ENCODE assay signal across 9 cellular contexts in the genomic region with DNA sequence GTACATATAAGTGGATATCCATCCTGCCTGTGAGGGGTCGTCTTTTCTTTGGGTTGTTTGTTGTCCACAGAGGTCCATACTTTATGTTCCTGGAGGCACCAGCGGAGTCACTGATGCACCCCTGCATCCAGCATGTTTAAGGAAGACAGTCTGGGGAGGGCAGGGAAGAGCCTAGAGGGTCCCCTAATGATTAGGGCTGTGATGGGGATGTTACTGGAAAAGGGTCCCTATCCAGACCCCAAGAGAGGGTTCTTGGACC. TPM values are rescaled to one million over a fixed set of nuclear protein-coding genes. Genes with fewer than 3 reads are reported as not detected.
A peak's percentile ranks its signal among the peaks of the same experiment; 100 is the strongest.
DNase-seq lines count a peak whose midpoint lies in the region; ATAC-seq and TF ChIP-seq lines count a peak whose summit lies in the region.
"Not testable (repeated sequence)": the region's sequence is repeated elsewhere in the genome, so short reads cannot be mapped to it uniquely, and the experiment has no call there.
"Had no signal": no experiment of that assay in that cellular context is flagged by ENCODE, and none has a peak within 500 bp of the region (broad histone marks: within the 10 kb centered on the region; RNA-seq: fewer than 3 reads in every experiment).

No MANE protein-coding gene starts in this region.

- not testable (repeated sequence) for TF ChIP-seq POLR2A in right lobe of liver (IDR thresholded peaks at IDR 0.05)

- not testable (repeated sequence) for H2BK15ac ChIP-seq in neuronal stem cell (ENCODE audit: low read length)

- peak overlapping the region in 7 of 8 donors; percentile 86 to 100 (median 98) for H3K27ac Mint-ChIP-seq in CD8-positive, alpha-beta memory T cell
- peak overlapping the region; percentile 100 for H3K27ac Mint-ChIP-seq in activated B cell treated with CpG ODN at 0.5 μM for 24 hours
- H3K27ac Mint-ChIP-seq in activated naive CD4-positive, alpha-beta T cell treated with anti-CD3 and anti-CD28 coated beads, Interleukin-2, amount 50 U/mL, for 24 hours = peak overlapping the region; percentile 8

- not testable (repeated sequence) for H3K27ac ChIP-seq in CD8-positive, alpha-beta memory T cell (ENCODE audit: low read depth, low read length); duodenal mucosa (ENCODE audit: low read depth, low read length); neuronal stem cell (replicated peaks; ENCODE audit: low read length)
- peak overlapping the region in 1 of 3 donors; percentile 92 for H3K27ac ChIP-seq in right lobe of liver

- not testable (repeated sequence) for H3K79me1 ChIP-seq in neuronal stem cell (ENCODE audit: low read depth, low read length)

- not testable (repeated sequence) for H2AK5ac ChIP-seq in neuronal stem cell (ENCODE audit: low read depth, low read length)

- CTCF ChIA-PET in CD8-positive, alpha-beta memory T cell (lab: Charles Lee) = interaction anchor here (1.0 to 2.7 kb wide), 2 partner anchors 16 to 37 kb away, joined by 3 to 8 read pairs; no protein-coding TSS in a partner anchor
- CTCF ChIA-PET in activated B cell treated with CpG ODN at 0.5 μM for 24 hours (lab: Charles Lee) = interaction anchor here (1.1 kb wide), 1 partner anchor 16 kb away, joined by 3 read pairs; no protein-coding TSS in a partner anchor

- not testable (repeated sequence) for H4K20me1 ChIP-seq in Loucy (ENCODE audit: insufficient read depth, low read length, poor library complexity, severe bottlenecking)

- not testable (repeated sequence) for H3K27me3 Mint-ChIP-seq in CD8-positive, alpha-beta memory T cell; activated B cell treated with CpG ODN at 0.5 μM for 24 hours; activated naive CD4-positive, alpha-beta T cell treated with anti-CD3 and anti-CD28 coated beads, Interleukin-2, amount 50 U/mL, for 24 hours

- H3K23ac ChIP-seq in neuronal stem cell (ENCODE audit: low read depth, low read length, poor library complexity) = not testable (repeated sequence)

- peaks cover 18 to 33% (median 32%) of the 10 kb centered on the region in 3 donors for H3K4me1 Mint-ChIP-seq in CD8-positive, alpha-beta memory T cell
- H3K4me1 Mint-ChIP-seq in activated B cell treated with CpG ODN at 0.5 μM for 24 hours = peaks cover 31% of the 10 kb centered on the region
- peaks cover 21% of the 10 kb centered on the region for H3K4me1 Mint-ChIP-seq in activated naive CD4-positive, alpha-beta T cell treated with anti-CD3 and anti-CD28 coated beads, Interleukin-2, amount 50 U/mL, for 24 hours

- not testable (repeated sequence) for DNase-seq in CD8-positive, alpha-beta memory T cell; activated B cell treated with CpG ODN at 0.5 μM for 24 hours; right lobe of liver; neuronal stem cell (ENCODE audit: low spot score)

- not testable (repeated sequence) for H3K4ac ChIP-seq in neuronal stem cell (ENCODE audit: low read length)

- ATAC-seq in activated B cell treated with CpG ODN at 0.5 μM for 24 hours (ENCODE audit: low read depth); right lobe of liver: not testable (repeated sequence)

- H3K27me3 ChIP-seq in CD8-positive, alpha-beta memory T cell (ENCODE audit: insufficient read depth, low read length, poor library complexity, severe bottlenecking); Loucy (ENCODE audit: insufficient read depth, low read length, poor library complexity, severe bottlenecking); duodenal mucosa (ENCODE audit: control insufficient read depth in 1 of 2, insufficient read depth in 2 of 2, low read length in 2 of 2); right lobe of liver; neuronal stem cell (ENCODE audit: control insufficient read depth in 3 of 3, insufficient read depth in 3 of 3, low read depth in 1 of 3, low read length in 3 of 3): not testable (repeated sequence)

- H3K9me2 ChIP-seq in Loucy (replicated peaks; ENCODE audit: low read depth, low read length) = not testable (repeated sequence)

- not testable (repeated sequence) for H4K8ac ChIP-seq in neuronal stem cell (ENCODE audit: low read depth, low read length)

- H3K36me3 ChIP-seq in CD8-positive, alpha-beta memory T cell (ENCODE audit: insufficient read depth, low read length); Loucy (ENCODE audit: insufficient read depth, low read length); duodenal mucosa (ENCODE audit: control insufficient read depth in 1 of 2, insufficient read depth in 2 of 2, low read length in 2 of 2); right lobe of liver; neuronal stem cell (replicated peaks in 1 of 2; ENCODE audit: control insufficient read depth in 2 of 2, insufficient read depth in 2 of 2, low read length in 2 of 2): not testable (repeated sequence)

- not testable (repeated sequence) for H2BK12ac ChIP-seq in neuronal stem cell (ENCODE audit: low read length)

- POLR2A ChIA-PET in CD8-positive, alpha-beta memory T cell (lab: Charles Lee) = not testable (repeated sequence)
- POLR2A ChIA-PET in activated B cell treated with CpG ODN at 0.5 μM for 24 hours (lab: Charles Lee) = interaction anchor here (1.1 to 2.5 kb wide), 5 partner anchors 8 to 38 kb away, joined by 4 to 40 read pairs (median 8); partner anchors contain the start of gene KRCC1

- peak overlapping the region; percentile 80 for H3K4me2 ChIP-seq in Loucy (ENCODE audit: low read depth, low read length, poor library complexity, severe bottlenecking)
- not testable (repeated sequence) for H3K4me2 ChIP-seq in neuronal stem cell (ENCODE audit: insufficient read depth, low read length, poor library complexity, severe bottlenecking)

- not testable (repeated sequence) for H3K9ac ChIP-seq in Loucy (ENCODE audit: low read depth, low read length, poor library complexity, severe bottlenecking); neuronal stem cell (ENCODE audit: low read depth, low read length, poor library complexity)
- peak overlapping the region; percentile 88 to 94 for H3K9ac ChIP-seq in duodenal mucosa (ENCODE audit: low read depth in 1 of 2, low read length in 2 of 2)

- H3F3A ChIP-seq in Loucy (ENCODE audit: low read depth) = not testable (repeated sequence)

- H3K14ac ChIP-seq in neuronal stem cell (ENCODE audit: low read length) = not testable (repeated sequence)

- intact Hi-C loops in activated B cell treated with CpG ODN at 0.5 μM for 24 hours (cut with micrococcal nuclease) = loop anchor here (2.0 to 10.0 kb wide), 2 partner anchors 37 to 543 kb away; partner anchors contain the start of gene KRCC1
- intact Hi-C loops in right lobe of liver (cut with DNase I) = not testable (repeated sequence)

- H2BK120ac ChIP-seq in neuronal stem cell (ENCODE audit: low read depth, low read length) = not testable (repeated sequence)

- 80% methylated on average over 1 of the region's 2 CpGs for WGBS in right lobe of liver (ENCODE audit: insufficient coverage, low coverage, low lambda C conversion rate, missing lambda C conversion rate)
- no CpG with 5 or more reads among the region's 2 CpGs for WGBS in neuronal stem cell (ENCODE audit: extremely low coverage in 2 of 2, insufficient read length in 2 of 2, insufficient replicate concordance in 1 of 2), 2 donors

- H3K4me3 ChIP-seq in CD8-positive, alpha-beta memory T cell (ENCODE audit: low read length) = peak overlapping the region; percentile 81
- not testable (repeated sequence) for H3K4me3 ChIP-seq in Loucy (ENCODE audit: low read length, poor library complexity, severe bottlenecking)
- H3K4me3 ChIP-seq in duodenal mucosa (ENCODE audit: low read depth in 1 of 2, low read length in 2 of 2) = peak overlapping the region; percentile 85 to 86
- H3K4me3 ChIP-seq in right lobe of liver = peak overlapping the region; percentile 48 to 73 (median 69)
- peak overlapping the region in 1 of 2 donors; percentile 59 for H3K4me3 ChIP-seq in neuronal stem cell (ENCODE audit: low read length in 2 of 2)

- H3K79me2 ChIP-seq in Loucy (ENCODE audit: insufficient read depth, low read length) = not testable (repeated sequence)

- H3K36me3 Mint-ChIP-seq in CD8-positive, alpha-beta memory T cell; activated naive CD4-positive, alpha-beta T cell treated with anti-CD3 and anti-CD28 coated beads, Interleukin-2, amount 50 U/mL, for 24 hours: not testable (repeated sequence)
- H3K36me3 Mint-ChIP-seq in activated B cell treated with CpG ODN at 0.5 μM for 24 hours (ENCODE audit: low read depth) = peaks cover 10% of the 10 kb centered on the region

- not testable (repeated sequence) for H3K4me1 ChIP-seq in CD8-positive, alpha-beta memory T cell (ENCODE audit: insufficient read depth, low read length); Loucy (ENCODE audit: insufficient read depth, low read length, poor library complexity, severe bottlenecking); duodenal mucosa (ENCODE audit: control insufficient read depth in 1 of 2, insufficient read depth in 2 of 2, low read length in 2 of 2)
- H3K4me1 ChIP-seq in right lobe of liver = peaks cover 0 to 15% (median 0%) of the 10 kb centered on the region in 4 donors
- peaks cover 4 to 18% of the 10 kb centered on the region in 2 donors for H3K4me1 ChIP-seq in neuronal stem cell (ENCODE audit: control insufficient read depth in 2 of 2, insufficient read depth in 1 of 2, low read depth in 1 of 2, low read length in 2 of 2)

- H3K9me3 Mint-ChIP-seq in CD8-positive, alpha-beta memory T cell; activated B cell treated with CpG ODN at 0.5 μM for 24 hours; activated naive CD4-positive, alpha-beta T cell treated with anti-CD3 and anti-CD28 coated beads, Interleukin-2, amount 50 U/mL, for 24 hours: not testable (repeated sequence)

- H3K9me3 ChIP-seq in CD8-positive, alpha-beta memory T cell (ENCODE audit: low read length); Loucy (ENCODE audit: insufficient read depth, low read depth, low read length); duodenal mucosa (ENCODE audit: control insufficient read depth in 1 of 2, low read length in 2 of 2); right lobe of liver; neuronal stem cell (replicated peaks in 1 of 2; ENCODE audit: control insufficient read depth in 2 of 2, insufficient read depth in 1 of 2, low read depth in 1 of 2, low read length in 2 of 2): not testable (repeated sequence)

- TF ChIP-seq CTCF in Loucy (conservative IDR thresholded peaks at IDR 0.05; ENCODE audit: low read length); activated B cell treated with CpG ODN at 0.5 μM for 24 hours (IDR thresholded peaks at IDR 0.05); right lobe of liver (IDR thresholded peaks at IDR 0.05): not testable (repeated sequence)

- peak overlapping the region; percentile 89 to 100 (median 99) for H3K4me3 Mint-ChIP-seq in CD8-positive, alpha-beta memory T cell
- peak overlapping the region; percentile 98 for H3K4me3 Mint-ChIP-seq in activated B cell treated with CpG ODN at 0.5 μM for 24 hours
- H3K4me3 Mint-ChIP-seq in activated naive CD4-positive, alpha-beta T cell treated with anti-CD3 and anti-CD28 coated beads, Interleukin-2, amount 50 U/mL, for 24 hours = peak overlapping the region; percentile 99

- H4K91ac ChIP-seq in neuronal stem cell (ENCODE audit: low read depth, low read length, poor library complexity) = not testable (repeated sequence)

- H3K18ac ChIP-seq in neuronal stem cell (ENCODE audit: low read length) = not testable (repeated sequence)

- H2BK5ac ChIP-seq in neuronal stem cell (ENCODE audit: low read length) = not testable (repeated sequence)

- not testable (repeated sequence) for H2AFZ ChIP-seq in Loucy (ENCODE audit: low read length)
- peak overlapping the region; percentile 86 for H2AFZ ChIP-seq in neuronal stem cell (ENCODE audit: low read length)

RNA-seq across cellular contexts. Expression of gene RNU2-63P, which starts 1.4 kb away (rescaled TPM):
- total RNA-seq in CD8-positive, alpha-beta memory T cell = 10 to 100 TPM; 35.8 to 42.7 TPM
- polyA plus RNA-seq in CD8-positive, alpha-beta memory T cell = not detected
- 9.7 and 19.5 TPM in 2 replicates for total RNA-seq in activated B cell treated with CpG ODN at 0.5 μM for 24 hours
- total RNA-seq in right lobe of liver = 1 to 10 TPM in 3 of 6 experiments, not detected in 3; 2.0 to 4.2 (median 2.6) TPM
- not detected for polyA plus RNA-seq in neuronal stem cell (2013, experiment 1 of 2)
- not detected for polyA plus RNA-seq in neuronal stem cell (2013, experiment 2 of 2)
- total RNA-seq: lower lobe of right lung, upper lobe of right lung had no signal

RNA-seq across cellular contexts. Expression of gene KRCC1, which starts 37.9 kb away (rescaled TPM):
- total RNA-seq in CD8-positive, alpha-beta memory T cell = 10 to 100 TPM; 14.1 to 14.8 TPM
- polyA plus RNA-seq in CD8-positive, alpha-beta memory T cell = 41.3 TPM
- total RNA-seq in activated B cell treated with CpG ODN at 0.5 μM for 24 hours (19.0 and 20.8 TPM in 2 replicates), right lobe of liver (10 to 100 TPM in 5 of 6 experiments, 1 to 10 TPM in 1; 9.3 to 17.1 (median 11.5) TPM)
- 24.2 TPM for polyA plus RNA-seq in neuronal stem cell (2013, experiment 1 of 2)
- 25.1 TPM for polyA plus RNA-seq in neuronal stem cell (2013, experiment 2 of 2)

RNA-seq across cellular contexts. Expression of gene SMYD1, which starts 49.9 kb away (rescaled TPM):
- not detected for total RNA-seq in CD8-positive, alpha-beta memory T cell
- polyA plus RNA-seq in CD8-positive, alpha-beta memory T cell = not detected
- not detected in 2 replicates for total RNA-seq in activated B cell treated with CpG ODN at 0.5 μM for 24 hours
- not detected for total RNA-seq in right lobe of liver
- polyA plus RNA-seq in neuronal stem cell (2013, experiment 1 of 2) = 0.01 TPM
- 0.03 TPM for polyA plus RNA-seq in neuronal stem cell (2013, experiment 2 of 2)
- total RNA-seq: lower lobe of right lung, upper lobe of right lung had no signal

Comparison
In these comparisons a context has a peak if more than half of its experiments do, and no peak if none do; other contexts are left out.
1. H3K27ac Mint-ChIP-seq: peak in every context shown above with its lines; median percentile 100 in activated B cell treated with CpG ODN at 0.5 μM for 24 hours; 98 in CD8-positive, alpha-beta memory T cell; 8 in activated naive CD4-positive, alpha-beta T cell treated with anti-CD3 and anti-CD28 coated beads, Interleukin-2, amount 50 U/mL, for 24 hours.